Comparison of ENCODE assay signal across 25 cellular contexts in genomic region chr2:191299866-191300265, GRCh38.
"Had no signal": no experiment of that assay in that cellular context is flagged by ENCODE, and none has a peak within 500 bp of the region (broad histone marks: within the 10 kb centered on the region; RNA-seq: fewer than 3 reads in every experiment).

No MANE protein-coding gene starts in this region.

- H3K4me3 Mint-ChIP-seq: dendritic cell treated with granulocyte-macrophage colony-stimulating factor and Interleukin-4, amounts not matched to agents 40 ng/mL and 50 ng/mL, for 4 days; effector memory CD8-positive, alpha-beta T cell; memory B cell; natural killer cell; neural crest cell; stimulated activated effector memory CD8-positive, alpha-beta T cell treated with anti-CD3 and anti-CD28 coated beads, Interleukin-12 subunit alpha, Interleukin-12 subunit beta, amount 100 ng/mL, for 72 hours had no signal

- H3K27me3 Mint-ChIP-seq: dendritic cell treated with granulocyte-macrophage colony-stimulating factor and Interleukin-4, amounts not matched to agents 40 ng/mL and 50 ng/mL, for 4 days had no signal

- H3K36me3 ChIP-seq: colonic mucosa, gastrocnemius medialis, neutrophil, pancreas, stomach, thyroid gland, vagina had no signal

- DNase-seq: colonic mucosa; effector memory CD8-positive, alpha-beta T cell; foreskin fibroblast; gastrocnemius medialis; head of caudate nucleus; natural killer cell; pancreas; retina; right lobe of liver; stimulated activated CD4-positive, alpha-beta T cell treated with anti-CD3 and anti-CD28 coated beads, Interleukin-2, amount 100 ng/mL, for 24 hours; stimulated activated CD4-positive, alpha-beta T cell treated with anti-CD3 and anti-CD28 coated beads, Interleukin-4, amount 100 ng/mL, for 24 hours; stimulated activated naive CD4-positive, alpha-beta T cell treated with Interleukin-2 at 50 U/mL for 16 hours; stomach; thyroid gland had no signal

- H3K9me3 Mint-ChIP-seq: dendritic cell treated with granulocyte-macrophage colony-stimulating factor and Interleukin-4, amounts not matched to agents 40 ng/mL and 50 ng/mL, for 4 days; effector memory CD8-positive, alpha-beta T cell; memory B cell; natural killer cell; neural crest cell; stimulated activated effector memory CD8-positive, alpha-beta T cell treated with anti-CD3 and anti-CD28 coated beads, Interleukin-12 subunit alpha, Interleukin-12 subunit beta, amount 100 ng/mL, for 72 hours had no signal

- H3K27me3 ChIP-seq: colonic mucosa, gastrocnemius medialis, neutrophil, pancreas, right lobe of liver, stomach, thyroid gland, vagina had no signal

- H3K4me1 Mint-ChIP-seq: natural killer cell; stimulated activated effector memory CD8-positive, alpha-beta T cell treated with anti-CD3 and anti-CD28 coated beads, Interleukin-12 subunit alpha, Interleukin-12 subunit beta, amount 100 ng/mL, for 72 hours had no signal

- ATAC-seq: effector memory CD8-positive, alpha-beta T cell; esophagus mucosa; gastrocnemius medialis; natural killer cell; pancreas; right lobe of liver; stimulated activated effector memory CD8-positive, alpha-beta T cell treated with anti-CD3 and anti-CD28 coated beads, Interleukin-12 subunit alpha, Interleukin-12 subunit beta, amount 100 ng/mL, for 72 hours had no signal

- H3K27ac Mint-ChIP-seq: dendritic cell treated with granulocyte-macrophage colony-stimulating factor and Interleukin-4, amounts not matched to agents 40 ng/mL and 50 ng/mL, for 4 days; effector memory CD8-positive, alpha-beta T cell; memory B cell; natural killer cell; stimulated activated effector memory CD8-positive, alpha-beta T cell treated with anti-CD3 and anti-CD28 coated beads, Interleukin-12 subunit alpha, Interleukin-12 subunit beta, amount 100 ng/mL, for 72 hours had no signal

- H3K36me3 Mint-ChIP-seq: memory B cell; natural killer cell; stimulated activated effector memory CD8-positive, alpha-beta T cell treated with anti-CD3 and anti-CD28 coated beads, Interleukin-12 subunit alpha, Interleukin-12 subunit beta, amount 100 ng/mL, for 72 hours had no signal

- H3K27ac ChIP-seq: colonic mucosa, epithelial cell of prostate, gastrocnemius medialis, neutrophil, pancreas, right lobe of liver, stomach, thyroid gland, vagina had no signal

- H3K9me3 ChIP-seq: colonic mucosa, gastrocnemius medialis, neutrophil, pancreas, right lobe of liver, stomach, thyroid gland, vagina had no signal

- FAIRE-seq: endometrium, keratinocyte, pancreas had no signal

- H3K4me1 ChIP-seq: colonic mucosa had no signal

- H3K4me3 ChIP-seq: colonic mucosa, gastrocnemius medialis, lung, pancreas, right lobe of liver, stomach, thyroid gland, vagina had no signal
